Comparison of ENCODE assay signal across 24 cellular contexts in genomic region chr13:45299194-45299593, GRCh38. TPM values are rescaled to one million over a fixed set of nuclear protein-coding genes. Genes with fewer than 3 reads are reported as not detected.
DNase-seq lines count a peak whose midpoint lies in the region; ATAC-seq, FAIRE-seq and TF ChIP-seq lines count a peak whose summit lies in the region.
"Had no signal": no experiment of that assay in that cellular context is flagged by ENCODE, and none has a peak within 500 bp of the region (broad histone marks: within the 10 kb centered on the region; RNA-seq: fewer than 3 reads in every experiment).

No MANE protein-coding gene starts in this region.

- H3K9me3 ChIP-seq in mammary epithelial cell (replicated peaks; ENCODE audit: insufficient read depth, low read length) (no peaks in the 10 kb centered on the region), PC-3 (ENCODE audit: low read length) (no peaks in the 10 kb centered on the region)
- H3K9me3 ChIP-seq: A549, neutrophil, tibial artery had no signal

- no peak overlapping the region for H3K27ac ChIP-seq in mammary epithelial cell (ENCODE audit: insufficient read depth, low read depth, low read length)
- H3K27ac ChIP-seq in PC-3 (ENCODE audit: low read length): no peak overlapping the region
- H3K27ac ChIP-seq: A549, neutrophil, tibial artery had no signal

- H3K9me2 ChIP-seq in PC-3 (replicated peaks; ENCODE audit: low read length): no peaks in the 10 kb centered on the region

- intact Hi-C loops in MCF 10A (cut with micrococcal nuclease): no loop called here
- intact Hi-C loops in mammary epithelial cell (cut with micrococcal nuclease): no loop called here
- intact Hi-C loops in PC-3 (cut with micrococcal nuclease): no loop called here

- peaks cover 13% of the 10 kb centered on the region for H3K36me3 Mint-ChIP-seq in MCF 10A (ENCODE audit: insufficient read depth, unreplicated experiment)
- no peaks in the 10 kb centered on the region for H3K36me3 Mint-ChIP-seq in naive thymus-derived CD8-positive, alpha-beta T cell

- H3K9ac ChIP-seq in mammary epithelial cell (ENCODE audit: insufficient read depth, low read length) (no peak overlapping the region), PC-3 (ENCODE audit: low read length) (no peak overlapping the region)

- dilution Hi-C loops in mammary epithelial cell (cut with HindIII; ENCODE audit: low sequenced_read_pairs): no loop called here

- WGBS in mammary epithelial cell (ENCODE audit: low coverage, missing lambda C conversion rate): 97% methylated on average over 3 of the region's 3 CpGs

- H3K36me3 ChIP-seq in mammary epithelial cell (ENCODE audit: insufficient read depth, low read length) (no peaks in the 10 kb centered on the region), PC-3 (ENCODE audit: low read depth, low read length) (no peaks in the 10 kb centered on the region), H7 (replicated peaks; ENCODE audit: control insufficient read depth, insufficient read depth, low read length) (no peaks in the 10 kb centered on the region)
- H3K36me3 ChIP-seq: neutrophil, tibial artery had no signal

- TF ChIP-seq CTCF in MCF 10A (IDR thresholded peaks at IDR 0.05; ENCODE audit: unreplicated experiment): no peak
- TF ChIP-seq CTCF in mammary epithelial cell (conservative IDR thresholded peaks at IDR 0.05 in 1 of 2, IDR thresholded peaks at IDR 0.05 in 1 of 2; ENCODE audit: extremely low read depth in 1 of 2, insufficient read depth in 1 of 2, low read depth in 1 of 2, low read length in 2 of 2): no peak
- no peak for TF ChIP-seq CTCF in PC-3 (conservative IDR thresholded peaks at IDR 0.05; ENCODE audit: low read depth, low read length)

- H3K4me1 Mint-ChIP-seq in MCF 10A (ENCODE audit: insufficient read depth, unreplicated experiment): no peaks in the 10 kb centered on the region
- H3K4me1 Mint-ChIP-seq in naive thymus-derived CD8-positive, alpha-beta T cell: peaks cover 31 to 51% (median 39%) of the 10 kb centered on the region in 4 donors

- no peak for ATAC-seq in PC-3
- no peak for ATAC-seq in naive thymus-derived CD8-positive, alpha-beta T cell
- ATAC-seq: effector memory CD8-positive, alpha-beta T cell had no signal

- POLR2A ChIA-PET in MCF 10A (lab: Yijun Ruan, JAX): interaction anchor here (0.6 to 1.2 kb wide), 3 partner anchors 17 to 86 kb away, joined by 3 to 5 read pairs (median 3); no protein-coding TSS in a partner anchor
- POLR2A ChIA-PET in PC-3 (lab: Charles Lee; ENCODE audit: unreplicated experiment): interaction anchor here (0.6 kb wide), 1 partner anchor 229 kb away, joined by 3 read pairs; no protein-coding TSS in a partner anchor
- POLR2A ChIA-PET in naive thymus-derived CD8-positive, alpha-beta T cell (lab: Charles Lee): no interaction called here

- H2AFZ ChIP-seq in mammary epithelial cell (ENCODE audit: low read depth, low read length) (no peak overlapping the region), PC-3 (ENCODE audit: low read length) (no peak overlapping the region)

- BruUV-seq in MCF 10A (replicated peaks; lab: Mats Ljungman, UMichigan): no TSS peak
- no TSS peak for BruUV-seq in mammary epithelial cell (replicated peaks; lab: Mats Ljungman, UMichigan)
- BruUV-seq in PC-3 (replicated peaks; lab: Mats Ljungman, UMichigan): no TSS peak

- no peaks in the 10 kb centered on the region for H3F3A ChIP-seq in PC-3 (ENCODE audit: low read length, unreplicated experiment)

- H3K4me3 ChIP-seq in mammary epithelial cell (replicated peaks in 1 of 3; ENCODE audit: insufficient read depth in 1 of 3, low read depth in 2 of 3, low read length in 3 of 3): no peak overlapping the region
- no peak overlapping the region for H3K4me3 ChIP-seq in PC-3 (ENCODE audit: low read length)
- H3K4me3 ChIP-seq in H7 (ENCODE audit: insufficient read depth, low read depth, low read length): no peak overlapping the region
- H3K4me3 ChIP-seq: A549, tibial artery had no signal

- no peak overlapping the region for H3K4me3 Mint-ChIP-seq in MCF 10A (ENCODE audit: unreplicated experiment)
- peak overlapping the region in 1 of 10 donors; percentile 12 for H3K4me3 Mint-ChIP-seq in naive thymus-derived CD8-positive, alpha-beta T cell
- H3K4me3 Mint-ChIP-seq: CD14-positive monocyte; effector memory CD8-positive, alpha-beta T cell had no signal

- CTCF ChIA-PET in MCF 10A (lab: Yijun Ruan, JAX): interaction anchor here (0.6 to 1.6 kb wide), 3 partner anchors 18 to 252 kb away, joined by 3 to 5 read pairs (median 4); no protein-coding TSS in a partner anchor
- CTCF ChIA-PET in mammary epithelial cell (lab: Charles Lee; ENCODE audit: low non-redundant PET): no interaction called here
- CTCF ChIA-PET in PC-3 (lab: Charles Lee): no interaction called here

- H3K4me1 ChIP-seq in mammary epithelial cell (ENCODE audit: insufficient read depth, low read length): no peaks in the 10 kb centered on the region
- no peaks in the 10 kb centered on the region for H3K4me1 ChIP-seq in PC-3 (ENCODE audit: insufficient read depth, low read length)
- H3K4me1 ChIP-seq: A549, tibial artery had no signal

- H3K4me2 ChIP-seq in mammary epithelial cell (ENCODE audit: insufficient read depth, low read depth, low read length) (no peak overlapping the region), PC-3 (ENCODE audit: low read length) (no peak overlapping the region)
- H3K4me2 ChIP-seq: A549 had no signal

- H3K79me2 ChIP-seq in mammary epithelial cell (ENCODE audit: insufficient read depth, low read length) (no peaks in the 10 kb centered on the region), PC-3 (ENCODE audit: low read length) (no peaks in the 10 kb centered on the region)

- H3K27me3 ChIP-seq in mammary epithelial cell (ENCODE audit: insufficient read depth, low read length): no peaks in the 10 kb centered on the region
- no peaks in the 10 kb centered on the region for H3K27me3 ChIP-seq in PC-3 (ENCODE audit: low read length)
- no peaks in the 10 kb centered on the region for H3K27me3 ChIP-seq in H7 (ENCODE audit: control insufficient read depth, insufficient read depth, low read length)

- DNase-seq in MCF 10A (ENCODE audit: unreplicated experiment) (peak; percentile 50), mammary epithelial cell (no peak), PC-3 (peak; percentile 16), dermis blood vessel endothelial cell (peak; percentile 61), HTR-8/SVneo (ENCODE audit: insufficient read length, low spot score) (no peak), H7 (no peak), NCI-H146 (lab: John Stamatoyannopoulos, UW) (no peak)
- DNase-seq in naive thymus-derived CD8-positive, alpha-beta T cell: no peak
- DNase-seq: activated CD4-positive, CD25-positive, alpha-beta regulatory T cell treated with anti-CD3 and anti-CD28 coated beads, Interleukin-2, amount 50 U/mL, for 72 hours; central memory CD4-positive, alpha-beta T cell; DMS79; effector memory CD8-positive, alpha-beta T cell; hypothalamus; KBM-7; kidney glomerular epithelial cell; NCI-H1048; NCI-H524 treated with DMSO at 0.1 percent for 48 hours; stimulated activated naive CD4-positive, alpha-beta T cell; tibial artery had no signal

- H3K27me3 Mint-ChIP-seq in MCF 10A (ENCODE audit: insufficient read depth, unreplicated experiment): no peaks in the 10 kb centered on the region
- peaks cover 0 to 6% (median 1%) of the 10 kb centered on the region in 5 donors for H3K27me3 Mint-ChIP-seq in naive thymus-derived CD8-positive, alpha-beta T cell

- H4K20me1 ChIP-seq in mammary epithelial cell (ENCODE audit: insufficient read depth, low read length) (no peaks in the 10 kb centered on the region), PC-3 (ENCODE audit: low read length) (no peaks in the 10 kb centered on the region)

- H3K9me3 Mint-ChIP-seq in MCF 10A (ENCODE audit: unreplicated experiment): no peaks in the 10 kb centered on the region
- peaks cover 0 to 2% (median 0%) of the 10 kb centered on the region in 9 donors for H3K9me3 Mint-ChIP-seq in naive thymus-derived CD8-positive, alpha-beta T cell
- H3K9me3 Mint-ChIP-seq: effector memory CD8-positive, alpha-beta T cell had no signal

- no peak for FAIRE-seq in HTR-8/SVneo (lab: Jason Lieb, UNC)
- FAIRE-seq: A549, GM18507, H1 had no signal

- in situ Hi-C loops in mammary epithelial cell (cut with MboI; ENCODE audit: low sequenced_read_pairs in 2 of 2): no loop called here

- H3K27ac Mint-ChIP-seq in MCF 10A (ENCODE audit: low read depth, unreplicated experiment): no peak overlapping the region
- H3K27ac Mint-ChIP-seq in naive thymus-derived CD8-positive, alpha-beta T cell: peak overlapping the region; percentile 12 to 95 (median 62)

RNA-seq across cellular contexts. Expression of gene TPT1, which starts 41.8 kb away (rescaled TPM):
- 4,896 and 5,827 TPM in 2 replicates for total RNA-seq in MCF 10A (2022)
- total RNA-seq in mammary epithelial cell: 1,000 to 10,000 TPM; 1,890 to 3,324 TPM
- polyA plus RNA-seq in mammary epithelial cell: 4,455 TPM
- polyA minus RNA-seq in mammary epithelial cell: 1,866 TPM
- 948 and 982 TPM in 2 replicates for total RNA-seq in PC-3 (2014; rRNA removed)
- total RNA-seq in dermis blood vessel endothelial cell: 2,642 and 4,062 TPM in 2 replicates
- over 10,000 TPM; 10,139 to 10,909 TPM for total RNA-seq in naive thymus-derived CD8-positive, alpha-beta T cell
- 1,000 to 10,000 TPM; 3,681 to 4,532 (median 4,400) TPM for polyA plus RNA-seq in naive thymus-derived CD8-positive, alpha-beta T cell
- total RNA-seq in H7 (2014; rRNA removed; shearing (Covaris generic)): 1,060 and 1,417 TPM in 2 replicates

Comparison
In these comparisons a context has a peak if more than half of its experiments do, and no peak if none do; other contexts are left out.
1. DNase-seq: peak in MCF 10A (single experiment), PC-3 (single experiment) and dermis blood vessel endothelial cell (single experiment); none in mammary epithelial cell (single experiment), naive thymus-derived CD8-positive, alpha-beta T cell (0 of 10), HTR-8/SVneo (single experiment), H7 (single experiment) and NCI-H146 (single experiment).